In genomic region chr9:35115680-35116538, GRCh38 we compare ENCODE assay signal across 8 cellular contexts. TPM values are rescaled to one million over a fixed set of nuclear protein-coding genes. Genes with fewer than 3 reads are reported as not detected.
A peak's percentile ranks its signal among the peaks of the same experiment; 100 is the strongest.
DNase-seq lines count a peak whose midpoint lies in the region; ATAC-seq lines count a peak whose summit lies in the region.

TSS of gene ATOSB (minus strand) at chr9:35115862. CDS start at chr9:35108274, 7,588 bp downstream.

- peak within 1 kb of the TSS; percentile 95 for H3K27ac ChIP-seq in cingulate gyrus (ENCODE audit: low read depth, low read length)

- H3K27ac Mint-ChIP-seq in activated CD4-positive, alpha-beta T cell treated with anti-CD3 and anti-CD28 coated beads for 36 hours, result peak within 1 kb of the TSS; percentile 87

- ATAC-seq in HG03442 (IDR thresholded peaks at IDR 0.05; ENCODE audit: unreplicated experiment), result peak; percentile 41
- peak; percentile 64 for ATAC-seq in activated CD4-positive, alpha-beta T cell treated with anti-CD3 and anti-CD28 coated beads for 36 hours

- H3K27me3 Mint-ChIP-seq in activated CD4-positive, alpha-beta T cell treated with anti-CD3 and anti-CD28 coated beads for 36 hours, result no peaks in the 10 kb centered on the region

- CTCF ChIA-PET in activated CD4-positive, alpha-beta T cell treated with anti-CD3 and anti-CD28 coated beads for 36 hours (lab: Charles Lee), result interaction anchor here (0.5 to 3.6 kb wide), 8 partner anchors 12 to 438 kb away, joined by 3 to 16 read pairs (median 4); partner anchors contain the start of genes STOML2 and UNC13B

- no peaks in the 10 kb centered on the region for H3K9me3 Mint-ChIP-seq in activated CD4-positive, alpha-beta T cell treated with anti-CD3 and anti-CD28 coated beads for 36 hours (ENCODE audit: low read depth)

- peak within 1 kb of the TSS; percentile 77 for H3K4me3 Mint-ChIP-seq in activated CD4-positive, alpha-beta T cell treated with anti-CD3 and anti-CD28 coated beads for 36 hours

- POLR2A ChIA-PET in activated CD4-positive, alpha-beta T cell treated with anti-CD3 and anti-CD28 coated beads for 36 hours (lab: Charles Lee), result interaction anchor here (1.5 to 2.9 kb wide), 3 partner anchors 13 to 469 kb away, joined by 3 to 18 read pairs (median 5); partner anchors contain the start of genes FANCG, GALT and STOML2

- intact Hi-C loops in activated CD4-positive, alpha-beta T cell treated with anti-CD3 and anti-CD28 coated beads for 36 hours (cut with DNase I, micrococcal nuclease), result loop anchor here (1.0 to 10.0 kb wide), 25 partner anchors 13 to 1079 kb away; partner anchors contain the start of genes HINT2 (in 2 of the 2), STOML2 (in 2 of the 2), CCDC107 (in 1 of the 2) and CLTA (in 1 of the 2)

- H3K36me3 Mint-ChIP-seq in activated CD4-positive, alpha-beta T cell treated with anti-CD3 and anti-CD28 coated beads for 36 hours (ENCODE audit: low read depth), result no peaks in the 10 kb centered on the region

- peak; percentile 91 for DNase-seq in Ammon's horn (ENCODE audit: low spot score)
- peak; percentile 89 for DNase-seq in GM19238 (ENCODE audit: insufficient read length, low spot score)
- peak; percentile 95 to 99 for DNase-seq in NCI-H524 (lab: John Stamatoyannopoulos, UW)
- peak; percentile 96 for DNase-seq in activated CD4-positive, alpha-beta T cell treated with anti-CD3 and anti-CD28 coated beads for 36 hours
- DNase-seq in kidney tubule cell (ENCODE audit: low spot score), result peak; percentile 98
- DNase-seq in stimulated activated CD4-positive, alpha-beta T cell treated with anti-CD3 and anti-CD28 coated beads, Interleukin-1b, Interleukin-23, amount 100 ng/mL, for 24 hours (ENCODE audit: low read depth in 4 of 4, low spot score in 1 of 4), result peak; percentile 77 to 90 (median 82)

- peaks cover 51% of the 10 kb centered on the region for H3K4me1 Mint-ChIP-seq in activated CD4-positive, alpha-beta T cell treated with anti-CD3 and anti-CD28 coated beads for 36 hours

RNA-seq across cellular contexts. Expression of gene ATOSB, which starts in this region (rescaled TPM):
- total RNA-seq in activated CD4-positive, alpha-beta T cell treated with anti-CD3 and anti-CD28 coated beads for 36 hours, result 1 to 10 TPM; 5.7 to 6.4 TPM

Comparison
In these comparisons a context has a peak if more than half of its experiments do, and no peak if none do; other contexts are left out.
1. Peak in every context shown above with its lines: DNase-seq, ATAC-seq and H3K27ac ChIP-seq.